Comparison of ENCODE assay signal across 9 cellular contexts in the genomic region with DNA sequence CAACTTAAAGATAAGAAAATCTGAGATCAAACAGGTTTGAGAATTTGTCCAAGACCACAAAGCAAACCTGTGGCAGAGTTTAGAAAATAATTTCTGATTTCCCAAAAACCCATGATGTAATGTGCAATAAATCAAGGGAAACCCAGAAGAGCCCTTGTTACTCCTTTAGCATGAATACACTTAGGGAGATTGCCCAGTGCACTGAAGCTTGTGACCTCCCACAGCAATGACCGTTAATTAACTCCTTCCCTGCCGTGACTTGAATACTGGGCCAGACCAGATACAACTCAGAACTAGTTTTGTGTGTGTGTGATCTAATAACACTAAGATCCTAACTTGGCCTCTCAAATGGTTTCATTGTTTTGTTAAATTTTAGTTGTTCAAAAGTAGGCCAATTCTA. TPM values are rescaled to one million over a fixed set of nuclear protein-coding genes. Genes with fewer than 3 reads are reported as not detected.
DNase-seq lines count a peak whose midpoint lies in the region; ATAC-seq and TF ChIP-seq lines count a peak whose summit lies in the region.
"Had no signal": no experiment of that assay in that cellular context is flagged by ENCODE, and none has a peak within 500 bp of the region (broad histone marks: within the 10 kb centered on the region; RNA-seq: fewer than 3 reads in every experiment).

No MANE protein-coding gene starts in this region.

- no peaks in the 10 kb centered on the region for H3K9me3 ChIP-seq in right cardiac atrium (ENCODE audit: control insufficient read depth, low read length)
- no peaks in the 10 kb centered on the region for H3K9me3 ChIP-seq in heart right ventricle

- H3K36me3 ChIP-seq in heart right ventricle = no peaks in the 10 kb centered on the region

- H3K36me3 Mint-ChIP-seq in WTC11 = no peaks in the 10 kb centered on the region
- no peaks in the 10 kb centered on the region for H3K36me3 Mint-ChIP-seq in immature natural killer cell

- DNase-seq in right cardiac atrium = no peak
- DNase-seq in heart right ventricle = no peak
- no peak for DNase-seq in WTC11 (ENCODE audit: low spot score)
- no peak for DNase-seq in immature natural killer cell
- DNase-seq in omental fat pad (ENCODE audit: low spot score) = no peak
- no peak for DNase-seq in amniotic stem cell (lab: John Stamatoyannopoulos, UW)
- DNase-seq: DND-41 had no signal

- H3K4me1 Mint-ChIP-seq in WTC11 (peaks cover 18% of the 10 kb centered on the region), immature natural killer cell (peaks cover 35 to 46% of the 10 kb centered on the region in 2 donors)

- POLR2A ChIA-PET in WTC11 (lab: Charles Lee) = no interaction called here

- H3K9me3 Mint-ChIP-seq in WTC11 (no peaks in the 10 kb centered on the region), immature natural killer cell (no peaks in the 10 kb centered on the region)

- no peaks in the 10 kb centered on the region for H3K27me3 ChIP-seq in right cardiac atrium (ENCODE audit: control insufficient read depth, insufficient read depth)
- H3K27me3 ChIP-seq in heart right ventricle = no peaks in the 10 kb centered on the region

- peak overlapping the region; percentile 36 for H3K4me3 ChIP-seq in right cardiac atrium (ENCODE audit: low read length)
- H3K4me3 ChIP-seq in heart right ventricle = peak overlapping the region in 4 of 10 donors; percentile 88 to 97 (median 91)

- TF ChIP-seq CTCF in heart right ventricle (IDR thresholded peaks at IDR 0.05) (no peak), WTC11 (IDR thresholded peaks at IDR 0.05) (no peak), omental fat pad (IDR thresholded peaks at IDR 0.05) (no peak)

- ATAC-seq in right cardiac atrium (no peak), heart right ventricle (no peak), WTC11 (no peak), omental fat pad (ENCODE audit: low FRiP score) (no peak), HG02870 (IDR thresholded peaks at IDR 0.05; ENCODE audit: unreplicated experiment) (no peak), GM21619 (IDR thresholded peaks at IDR 0.05; ENCODE audit: unreplicated experiment) (no peak)

- intact Hi-C loops in right cardiac atrium (cut with DNase I) (no loop called here), heart right ventricle (cut with DNase I) (no loop called here)

- H3K27me3 Mint-ChIP-seq in WTC11 (ENCODE audit: low read depth) (peaks cover 17% of the 10 kb centered on the region), immature natural killer cell (ENCODE audit: low read depth in 3 of 3) (peaks cover 0 to 5% (median 5%) of the 10 kb centered on the region in 3 donors)

- peak overlapping the region; percentile 16 for H3K4me3 Mint-ChIP-seq in WTC11
- H3K4me3 Mint-ChIP-seq in immature natural killer cell = peak overlapping the region; percentile 34 to 95 (median 62)

- H3K4me1 ChIP-seq in right cardiac atrium (ENCODE audit: control insufficient read depth, insufficient read depth, low read length) (peaks cover 1% of the 10 kb centered on the region), heart right ventricle (peaks cover 6 to 34% (median 24%) of the 10 kb centered on the region in 9 donors)

- H3K27ac Mint-ChIP-seq in WTC11 = no peak overlapping the region
- H3K27ac Mint-ChIP-seq in immature natural killer cell = peak overlapping the region; percentile 36 to 96 (median 61)

- H3K27ac ChIP-seq in right cardiac atrium (ENCODE audit: low read length) (no peak overlapping the region), heart right ventricle (no peak overlapping the region)

- WGBS in right cardiac atrium = 29% methylated on average over 2 of the region's 2 CpGs
- 27 to 36% methylated on average over 2 of the region's 2 CpGs for WGBS in heart right ventricle, 2 donors

- CTCF ChIA-PET in WTC11 (lab: Charles Lee) = interaction anchor here (2.0 kb wide), 1 partner anchor 105 kb away, joined by 5 read pairs; no protein-coding TSS in a partner anchor

TF ChIP-seq in WTC11, 78 proteins besides CTCF, POLR2A, EP300 and RAD21:
- TF ChIP-seq OVOL2 (CRISPR knock-in tag; IDR thresholded peaks at IDR 0.05; ENCODE audit: borderline replicate concordance) (no peak), TCF7 (CRISPR knock-in tag; IDR thresholded peaks at IDR 0.05; ENCODE audit: low read depth) (no peak), FOXJ3 (CRISPR knock-in tag; IDR thresholded peaks at IDR 0.05; ENCODE audit: borderline replicate concordance) (no peak), NR1H2 (CRISPR knock-in tag; IDR thresholded peaks at IDR 0.05) (no peak), GTF2I (CRISPR knock-in tag; conservative IDR thresholded peaks at IDR 0.05) (no peak), PRRX2 (CRISPR knock-in tag; IDR thresholded peaks at IDR 0.05) (no peak), RORB (CRISPR knock-in tag; IDR thresholded peaks at IDR 0.05) (no peak), NFYB (CRISPR knock-in tag; conservative IDR thresholded peaks at IDR 0.05; ENCODE audit: low read depth) (no peak), CREB1 (CRISPR knock-in tag; IDR thresholded peaks at IDR 0.05) (no peak), GABPB1 (CRISPR knock-in tag; IDR thresholded peaks at IDR 0.05) (no peak), ELF4 (CRISPR knock-in tag; IDR thresholded peaks at IDR 0.05; ENCODE audit: low read depth) (no peak)
- TF ChIP-seq, protein P1, sequence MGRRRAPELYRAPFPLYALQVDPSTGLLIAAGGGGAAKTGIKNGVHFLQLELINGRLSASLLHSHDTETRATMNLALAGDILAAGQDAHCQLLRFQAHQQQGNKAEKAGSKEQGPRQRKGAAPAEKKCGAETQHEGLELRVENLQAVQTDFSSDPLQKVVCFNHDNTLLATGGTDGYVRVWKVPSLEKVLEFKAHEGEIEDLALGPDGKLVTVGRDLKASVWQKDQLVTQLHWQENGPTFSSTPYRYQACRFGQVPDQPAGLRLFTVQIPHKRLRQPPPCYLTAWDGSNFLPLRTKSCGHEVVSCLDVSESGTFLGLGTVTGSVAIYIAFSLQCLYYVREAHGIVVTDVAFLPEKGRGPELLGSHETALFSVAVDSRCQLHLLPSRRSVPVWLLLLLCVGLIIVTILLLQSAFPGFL (CRISPR knock-in tag; IDR thresholded peaks at IDR 0.05; ENCODE audit: borderline replicate concordance) = no peak
- TF ChIP-seq, protein P2, sequence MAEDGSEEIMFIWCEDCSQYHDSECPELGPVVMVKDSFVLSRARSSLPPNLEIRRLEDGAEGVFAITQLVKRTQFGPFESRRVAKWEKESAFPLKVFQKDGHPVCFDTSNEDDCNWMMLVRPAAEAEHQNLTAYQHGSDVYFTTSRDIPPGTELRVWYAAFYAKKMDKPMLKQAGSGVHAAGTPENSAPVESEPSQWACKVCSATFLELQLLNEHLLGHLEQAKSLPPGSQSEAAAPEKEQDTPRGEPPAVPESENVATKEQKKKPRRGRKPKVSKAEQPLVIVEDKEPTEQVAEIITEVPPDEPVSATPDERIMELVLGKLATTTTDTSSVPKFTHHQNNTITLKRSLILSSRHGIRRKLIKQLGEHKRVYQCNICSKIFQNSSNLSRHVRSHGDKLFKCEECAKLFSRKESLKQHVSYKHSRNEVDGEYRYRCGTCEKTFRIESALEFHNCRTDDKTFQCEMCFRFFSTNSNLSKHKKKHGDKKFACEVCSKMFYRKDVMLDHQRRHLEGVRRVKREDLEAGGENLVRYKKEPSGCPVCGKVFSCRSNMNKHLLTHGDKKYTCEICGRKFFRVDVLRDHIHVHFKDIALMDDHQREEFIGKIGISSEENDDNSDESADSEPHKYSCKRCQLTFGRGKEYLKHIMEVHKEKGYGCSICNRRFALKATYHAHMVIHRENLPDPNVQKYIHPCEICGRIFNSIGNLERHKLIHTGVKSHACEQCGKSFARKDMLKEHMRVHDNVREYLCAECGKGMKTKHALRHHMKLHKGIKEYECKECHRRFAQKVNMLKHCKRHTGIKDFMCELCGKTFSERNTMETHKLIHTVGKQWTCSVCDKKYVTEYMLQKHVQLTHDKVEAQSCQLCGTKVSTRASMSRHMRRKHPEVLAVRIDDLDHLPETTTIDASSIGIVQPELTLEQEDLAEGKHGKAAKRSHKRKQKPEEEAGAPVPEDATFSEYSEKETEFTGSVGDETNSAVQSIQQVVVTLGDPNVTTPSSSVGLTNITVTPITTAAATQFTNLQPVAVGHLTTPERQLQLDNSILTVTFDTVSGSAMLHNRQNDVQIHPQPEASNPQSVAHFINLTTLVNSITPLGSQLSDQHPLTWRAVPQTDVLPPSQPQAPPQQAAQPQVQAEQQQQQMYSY (CRISPR knock-in tag; IDR thresholded peaks at IDR 0.05) = no peak

RNA-seq across cellular contexts. Expression of a gene that starts 2.5 kb away (rescaled TPM):
- total RNA-seq in right cardiac atrium (10 to 100 TPM; 42.9 to 50.5 (median 46.3) TPM), heart right ventricle (10 to 100 TPM; 42.8 to 55.7 (median 44.8) TPM), WTC11 (2021) (45.1 to 57.2 TPM (median 47.2 TPM) in 3 replicates), omental fat pad (10 to 100 TPM; 28.4 to 35.1 (median 32.0) TPM)
- polyA plus RNA-seq in right cardiac atrium (12.1 TPM), heart right ventricle (10 to 100 TPM; 11.3 to 13.3 TPM), immature natural killer cell (10 to 100 TPM; 16.0 to 21.4 (median 17.9) TPM)

RNA-seq across cellular contexts. Expression of a gene that starts 53.5 kb away (rescaled TPM):
- total RNA-seq in right cardiac atrium (10 to 100 TPM; 43.6 to 48.2 (median 45.1) TPM), heart right ventricle (100 to 1,000 TPM in 1 of 10 donors, 10 to 100 TPM in 9; 42.5 to 129 (median 82.6) TPM), WTC11 (2021) (3.9 to 6.3 TPM (median 4.9 TPM) in 3 replicates), omental fat pad (10 to 100 TPM; 34.0 to 57.8 (median 40.6) TPM)
- polyA plus RNA-seq in right cardiac atrium (57.7 TPM), heart right ventricle (10 to 100 TPM; 36.7 to 45.7 TPM), immature natural killer cell (100 to 1,000 TPM in 2 of 3 donors, 10 to 100 TPM in 1; 100.0 to 254 (median 100) TPM)
